Comparison of ENCODE assay signal across 11 cellular contexts in the genomic region with DNA sequence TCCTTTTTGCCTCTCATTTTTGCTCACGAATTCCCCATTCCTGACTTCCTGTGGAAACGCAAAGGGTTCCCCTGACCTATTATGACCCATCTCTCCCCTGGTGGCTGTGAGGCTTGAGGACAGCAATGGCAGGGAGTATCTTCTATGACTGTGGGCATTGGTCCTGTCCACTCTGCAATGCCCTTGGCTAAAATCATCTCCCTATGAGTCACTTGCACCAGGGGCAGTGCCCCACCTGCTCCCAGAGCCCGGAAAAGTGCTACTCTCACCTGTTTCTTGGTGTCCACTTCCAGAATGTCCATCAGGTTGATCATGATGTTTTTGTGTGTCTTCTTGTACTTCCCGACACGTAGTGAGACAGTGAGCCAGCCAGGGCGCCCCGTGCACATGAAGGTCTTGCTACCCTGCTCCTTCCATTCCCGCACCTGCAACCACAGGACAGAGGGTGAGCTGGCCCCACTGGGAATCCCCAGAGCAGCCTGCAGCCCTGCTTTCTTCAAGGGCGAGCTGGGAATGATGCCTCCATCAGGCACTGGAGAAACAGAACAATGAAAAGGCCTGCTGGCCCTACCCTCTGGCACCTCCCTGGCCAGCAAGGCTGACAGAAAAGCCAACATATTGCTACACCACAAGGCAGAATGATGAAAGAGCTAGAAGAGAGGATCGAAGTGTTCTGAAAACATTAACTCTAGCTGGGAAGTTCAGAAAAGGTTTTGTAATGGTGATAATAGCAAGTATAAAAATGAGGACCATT. TPM values are rescaled to one million over a fixed set of nuclear protein-coding genes. Genes with fewer than 3 reads are reported as not detected.
DNase-seq lines count a peak whose midpoint lies in the region; TF ChIP-seq lines count a peak whose summit lies in the region.
"Had no signal": no experiment of that assay in that cellular context is flagged by ENCODE, and none has a peak within 500 bp of the region (broad histone marks: within the 10 kb centered on the region; RNA-seq: fewer than 3 reads in every experiment).

No MANE protein-coding gene starts in this region.

- H3K4me1 Mint-ChIP-seq in endothelial cell (ENCODE audit: unreplicated experiment), result peaks cover 43% of the 10 kb centered on the region
- H3K4me1 Mint-ChIP-seq in nephron progenitor cell, result peaks cover 50% of the 10 kb centered on the region

- H2BK120ac ChIP-seq in mesendoderm (ENCODE audit: low read depth, low read length), result no peak overlapping the region

- no peak overlapping the region for H2AK5ac ChIP-seq in mesendoderm (ENCODE audit: low read length)

- peak overlapping the region; percentile 35 for H3K4me2 ChIP-seq in BLaER1
- no peak overlapping the region for H3K4me2 ChIP-seq in mesendoderm (ENCODE audit: low read length)

- H3K27ac ChIP-seq in BLaER1 (no peak overlapping the region), Peyer's patch (no peak overlapping the region), caudate nucleus (ENCODE audit: low read depth, low read length) (no peak overlapping the region), mesendoderm (ENCODE audit: low read depth, low read length) (no peak overlapping the region)

- H3K4me1 ChIP-seq in BLaER1, result peaks cover 14% of the 10 kb centered on the region
- H3K4me1 ChIP-seq in Peyer's patch, result peaks cover 0 to 21% (median 2%) of the 10 kb centered on the region in 4 donors
- H3K4me1 ChIP-seq in mesendoderm (ENCODE audit: control insufficient read depth, low read depth, low read length), result peaks cover 18% of the 10 kb centered on the region

- H4K20me1 ChIP-seq in BLaER1, result no peaks in the 10 kb centered on the region

- DNase-seq in MV-4-11 (lab: John Stamatoyannopoulos, UW) (peak; percentile 68), endothelial cell (ENCODE audit: low spot score) (no peak), nephron progenitor cell (no peak), Peyer's patch (no peak), caudate nucleus (lab: John Stamatoyannopoulos, UW) (no peak), mesendoderm (no peak)
- DNase-seq in activated T-cell treated with anti-CD3 and anti-CD28 coated beads, Interleukin-2, amount 50 U/mL, for 48 hours, result no peak
- DNase-seq: activated CD4-positive, alpha-beta memory T cell treated with anti-CD3 and anti-CD28 coated beads for 36 hours; CD8-positive, alpha-beta T cell; NCI-H1436 had no signal

- H3K79me1 ChIP-seq in mesendoderm (ENCODE audit: low read length), result no peaks in the 10 kb centered on the region

- H3K56ac ChIP-seq in mesendoderm (ENCODE audit: low read length), result no peak overlapping the region

- no peak overlapping the region for H3K4ac ChIP-seq in mesendoderm (ENCODE audit: low read depth, low read length)

- H3K4me3 ChIP-seq in BLaER1, result no peak overlapping the region
- H3K4me3 ChIP-seq in Peyer's patch, result no peak overlapping the region
- H3K4me3 ChIP-seq in mesendoderm (ENCODE audit: low read length), result no peak overlapping the region

- H3K27me3 ChIP-seq in BLaER1 (no peaks in the 10 kb centered on the region), Peyer's patch (no peaks in the 10 kb centered on the region), mesendoderm (ENCODE audit: insufficient read depth, low read length, poor library complexity) (no peaks in the 10 kb centered on the region)

- H3K9me3 ChIP-seq in BLaER1 (peaks cover 25% of the 10 kb centered on the region; the same call in 1 of the 2 replicates), Peyer's patch (no peaks in the 10 kb centered on the region)

- no peak overlapping the region for H3K18ac ChIP-seq in mesendoderm (ENCODE audit: low read length)

- TF ChIP-seq CTCF in endothelial cell (IDR thresholded peaks at IDR 0.05; ENCODE audit: unreplicated experiment) (no peak), nephron progenitor cell (IDR thresholded peaks at IDR 0.05) (no peak), Peyer's patch (IDR thresholded peaks at IDR 0.05) (no peak)

- no peak overlapping the region for H4K8ac ChIP-seq in mesendoderm (ENCODE audit: low read depth, low read length)

- H2BK5ac ChIP-seq in mesendoderm (ENCODE audit: low read length), result no peak overlapping the region

- peak overlapping the region; percentile 16 for H3K4me3 Mint-ChIP-seq in endothelial cell (ENCODE audit: unreplicated experiment)
- peak overlapping the region; percentile 97 for H3K4me3 Mint-ChIP-seq in nephron progenitor cell
- H3K4me3 Mint-ChIP-seq: activated CD4-positive, alpha-beta memory T cell treated with anti-CD3 and anti-CD28 coated beads for 36 hours; CD8-positive, alpha-beta T cell had no signal

- no CpG with 5 or more reads among the region's 10 CpGs for WGBS in mesendoderm (ENCODE audit: extremely low coverage, insufficient coverage, low lambda C conversion rate)

- H3K36me3 Mint-ChIP-seq in endothelial cell (ENCODE audit: low read depth, unreplicated experiment) (peaks cover 25% of the 10 kb centered on the region), nephron progenitor cell (ENCODE audit: low read depth) (peaks cover 62% of the 10 kb centered on the region)

- H3K36me3 ChIP-seq in BLaER1 (no peaks in the 10 kb centered on the region), Peyer's patch (peaks cover 0 to 6% (median 0%) of the 10 kb centered on the region in 3 donors), mesendoderm (ENCODE audit: control insufficient read depth, insufficient read depth, low read length) (peaks cover 5% of the 10 kb centered on the region)

- no peak overlapping the region for H4K5ac ChIP-seq in mesendoderm (ENCODE audit: low read length)

- H3K27me3 Mint-ChIP-seq in endothelial cell (ENCODE audit: unreplicated experiment) (peaks cover 2% of the 10 kb centered on the region), nephron progenitor cell (ENCODE audit: low read depth, poor library complexity) (peaks cover 8% of the 10 kb centered on the region)
- H3K27me3 Mint-ChIP-seq: activated CD4-positive, alpha-beta memory T cell treated with anti-CD3 and anti-CD28 coated beads for 36 hours had no signal

- H3K23ac ChIP-seq in mesendoderm (ENCODE audit: low read length), result no peak overlapping the region

- H3K9me3 Mint-ChIP-seq in endothelial cell (ENCODE audit: unreplicated experiment) (no peaks in the 10 kb centered on the region), nephron progenitor cell (peaks cover 27% of the 10 kb centered on the region)
- H3K9me3 Mint-ChIP-seq: activated CD4-positive, alpha-beta memory T cell treated with anti-CD3 and anti-CD28 coated beads for 36 hours; CD8-positive, alpha-beta T cell had no signal

- H3K79me2 ChIP-seq in mesendoderm (ENCODE audit: control insufficient read depth, insufficient read depth, low read length), result peaks cover 74% of the 10 kb centered on the region

- H3K9ac ChIP-seq in BLaER1 (no peak overlapping the region), mesendoderm (ENCODE audit: low read length) (no peak overlapping the region)

- H2BK15ac ChIP-seq in mesendoderm (replicated peaks; ENCODE audit: low read depth), result no peak overlapping the region

- no peak overlapping the region for H3K27ac Mint-ChIP-seq in endothelial cell (ENCODE audit: unreplicated experiment)
- peak overlapping the region; percentile 59 for H3K27ac Mint-ChIP-seq in nephron progenitor cell
- H3K27ac Mint-ChIP-seq: activated CD4-positive, alpha-beta memory T cell treated with anti-CD3 and anti-CD28 coated beads for 36 hours; CD8-positive, alpha-beta T cell had no signal

- no peak for TF ChIP-seq POLR2A in Peyer's patch (IDR thresholded peaks at IDR 0.05)

RNA-seq across cellular contexts. Expression of gene DHCR24, which starts 3.5 kb away (rescaled TPM):
- total RNA-seq in endothelial cell (ENCODE audit: unreplicated experiment), result 181 TPM
- total RNA-seq in Peyer's patch, result 100 to 1,000 TPM in 3 of 4 donors, 10 to 100 TPM in 1; 15.7 to 119 (median 110) TPM
- polyA plus RNA-seq in mesendoderm (2013, experiment 1 of 2), result 466 TPM
- 464 TPM for polyA plus RNA-seq in mesendoderm (2013, experiment 2 of 2)
